ENCODE assay signal across 6 cellular contexts in genomic region chr7:16942929-16943509, GRCh38.
"Had no signal": no experiment of that assay in that cellular context is flagged by ENCODE, and none has a peak within 500 bp of the region (broad histone marks: within the 10 kb centered on the region; RNA-seq: fewer than 3 reads in every experiment).

No MANE protein-coding gene starts in this region.

- H3K27ac Mint-ChIP-seq: GM23338, H9, IgD-negative memory B cell had no signal

- H3K27ac ChIP-seq: HL-60 had no signal

- H3K4me3 ChIP-seq: GM23338 had no signal

- H3K4me3 Mint-ChIP-seq: GM23338, H9, IgD-negative memory B cell had no signal

- DNase-seq: H9, HCEC 1CT had no signal

- ATAC-seq: GM23338, HepG2 had no signal
